25 cellular contexts compared by ENCODE assay signal in the genomic region with DNA sequence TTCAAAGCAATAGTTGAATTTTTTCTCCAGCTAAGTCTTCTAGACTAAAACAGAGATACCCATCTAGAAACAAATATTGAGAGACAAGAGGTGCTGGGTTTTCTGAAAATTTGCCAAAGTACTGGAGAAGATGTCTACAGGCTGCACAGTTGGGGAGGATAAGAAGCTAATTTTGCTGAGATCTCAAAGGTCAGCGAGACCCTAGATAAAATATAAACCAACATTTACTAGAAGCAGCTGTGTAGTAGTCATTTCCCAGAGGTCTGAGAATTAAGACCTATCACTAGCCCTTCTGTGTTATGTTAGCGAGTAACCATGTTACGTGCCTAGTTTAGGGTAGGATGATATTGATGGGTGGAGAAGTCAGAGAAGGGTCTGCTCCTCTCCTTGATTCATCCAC.
"Had no signal": no experiment of that assay in that cellular context is flagged by ENCODE, and none has a peak within 500 bp of the region (broad histone marks: within the 10 kb centered on the region; RNA-seq: fewer than 3 reads in every experiment).

No MANE protein-coding gene starts in this region.

- H3K4me1 ChIP-seq: psoas muscle, thyroid gland had no signal

- H3K27ac ChIP-seq: coronary artery, esophagus squamous epithelium, psoas muscle, stomach, thyroid gland had no signal

- ATAC-seq: left colon; naive thymus-derived CD4-positive, alpha-beta T cell; psoas muscle; right cardiac atrium; stimulated activated effector memory CD8-positive, alpha-beta T cell treated with anti-CD3 and anti-CD28 coated beads, Interleukin-12 subunit alpha, Interleukin-12 subunit beta, amount 100 ng/mL, for 72 hours had no signal

- DNase-seq: dermis blood vessel endothelial cell; effector memory CD4-positive, alpha-beta T cell; erythroblast; esophagus squamous epithelium; hypothalamus; immature natural killer cell; islet precursor cell; kidney glomerular epithelial cell; left colon; midbrain; naive thymus-derived CD4-positive, alpha-beta T cell; nephron progenitor cell; nucleus accumbens; posterior cingulate gyrus; psoas muscle; right cardiac atrium; sigmoid colon; stimulated activated CD4-positive, alpha-beta T cell treated with anti-CD3 and anti-CD28 coated beads, Interleukin-2, amount 100 ng/mL, for 24 hours; stimulated activated CD4-positive, alpha-beta T cell treated with anti-CD3 and anti-CD28 coated beads, Interleukin-4, amount 100 ng/mL, for 24 hours; stimulated activated naive CD4-positive, alpha-beta T cell treated with Interleukin-2 at 50 U/mL for 16 hours; stomach; thyroid gland had no signal

- H3K36me3 ChIP-seq: esophagus squamous epithelium, sigmoid colon, stomach, thyroid gland had no signal

- H3K9me3 ChIP-seq: esophagus squamous epithelium, psoas muscle, sigmoid colon, stomach, thyroid gland had no signal

- H3K27me3 ChIP-seq: esophagus squamous epithelium, sigmoid colon, stomach, thyroid gland had no signal

- H3K4me3 ChIP-seq: coronary artery, esophagus squamous epithelium, lung, psoas muscle, sigmoid colon, stomach, thyroid gland had no signal
